26 cellular contexts compared by ENCODE assay signal in genomic region chr6:50541941-50542340, GRCh38.
"Had no signal": no experiment of that assay in that cellular context is flagged by ENCODE, and none has a peak within 500 bp of the region (broad histone marks: within the 10 kb centered on the region; RNA-seq: fewer than 3 reads in every experiment).

No MANE protein-coding gene starts in this region.

- H3K36me3 ChIP-seq: neutrophil, ovary, right lobe of liver, sigmoid colon, suprapubic skin, tibial artery, transverse colon, upper lobe of right lung, uterus had no signal

- H3K79me2 ChIP-seq: parathyroid adenoma had no signal

- H3K4me3 ChIP-seq: ovary, psoas muscle, right lobe of liver, sigmoid colon, suprapubic skin, testis, tibial artery, transverse colon, upper lobe of right lung, uterus had no signal

- H2AFZ ChIP-seq: parathyroid adenoma had no signal

- H3K9me3 ChIP-seq: neutrophil, ovary, psoas muscle, right lobe of liver, sigmoid colon, suprapubic skin, testis, tibial artery, transverse colon, upper lobe of right lung, uterus had no signal

- H3K27ac ChIP-seq: neutrophil, ovary, parathyroid adenoma, psoas muscle, right lobe of liver, sigmoid colon, suprapubic skin, testis, tibial artery, transverse colon, upper lobe of right lung, uterus had no signal

- H3K4me1 ChIP-seq: parathyroid adenoma, psoas muscle, right lobe of liver, sigmoid colon, suprapubic skin, testis, tibial artery, transverse colon, upper lobe of right lung, uterus had no signal

- H3K9ac ChIP-seq: parathyroid adenoma had no signal

- H3K27me3 ChIP-seq: neutrophil, ovary, right lobe of liver, sigmoid colon, suprapubic skin, testis, tibial artery, transverse colon, upper lobe of right lung, uterus had no signal

- DNase-seq: naive thymus-derived CD8-positive, alpha-beta T cell; nephron progenitor cell; nucleus accumbens; ovary; posterior cingulate gyrus; psoas muscle; right cardiac atrium; right lobe of liver; sigmoid colon; small intestine; stimulated activated CD4-positive, alpha-beta T cell treated with anti-CD3 and anti-CD28 coated beads, Interleukin-15, amount 100 ng/mL, for 24 hours; stimulated activated CD4-positive, alpha-beta T cell treated with anti-CD3 and anti-CD28 coated beads, Interleukin-4, amount 100 ng/mL, for 1 hour; stimulated activated CD4-positive, alpha-beta T cell treated with anti-CD3 and anti-CD28 coated beads, Interleukin-4, amount 100 ng/mL, for 4 hours; stimulated activated CD8-positive, alpha-beta memory T cell treated with anti-CD3 and anti-CD28 coated beads, Interleukin-4, amount 100 ng/mL, for 48 hours; stimulated activated naive CD4-positive, alpha-beta T cell; stimulated activated naive CD8-positive, alpha-beta T cell treated with anti-CD3 and anti-CD28 coated beads, Interleukin-15, amount 100 ng/mL, for 72 hours; stimulated activated naive CD8-positive, alpha-beta T cell treated with anti-CD3 and anti-CD28 coated beads, Interleukin-15, Interleukin-2, amounts not matched to agents 100 U/mL and 50 U/mL, for 24 hours; substantia nigra; testis; tibial artery; transverse colon; upper lobe of right lung; uterus had no signal
